ENCODE assay signal across 13 cellular contexts in genomic region chr7:26166681-26167266, GRCh38. TPM values are rescaled to one million over a fixed set of nuclear protein-coding genes. Genes with fewer than 3 reads are reported as not detected.
DNase-seq lines count a peak whose midpoint lies in the region; ATAC-seq, FAIRE-seq and TF ChIP-seq lines count a peak whose summit lies in the region.
"Had no signal": no experiment of that assay in that cellular context is flagged by ENCODE, and none has a peak within 500 bp of the region (broad histone marks: within the 10 kb centered on the region; RNA-seq: fewer than 3 reads in every experiment).

No MANE protein-coding gene starts in this region.

- no peaks in the 10 kb centered on the region for H3K27me3 ChIP-seq in GM12878 (replicated peaks in 1 of 2; ENCODE audit: control insufficient read depth in 2 of 2, insufficient read depth in 2 of 2, low read length in 1 of 2)

- peak overlapping the region; percentile 43 for H3K27ac ChIP-seq in GM12878 (ENCODE audit: control insufficient read depth, insufficient read depth)
- H3K27ac ChIP-seq: SK-N-MC had no signal

- H3K4me1 Mint-ChIP-seq in activated naive CD4-positive, alpha-beta T cell treated with anti-CD3 and anti-CD28 coated beads, Interleukin-2, amount 50 U/mL, for 24 hours, result peaks cover 27% of the 10 kb centered on the region

- H3K9me3 Mint-ChIP-seq in activated naive CD4-positive, alpha-beta T cell treated with anti-CD3 and anti-CD28 coated beads, Interleukin-2, amount 50 U/mL, for 24 hours, result no peaks in the 10 kb centered on the region

- peaks cover 2 to 3% of the 10 kb centered on the region in 2 experiments; a peak in 3 of 4 replicates for H3K36me3 ChIP-seq in GM12878 (ENCODE audit: control insufficient read depth in 2 of 2, insufficient read depth in 2 of 2, low read length in 1 of 2)

- H3K9me3 ChIP-seq in GM12878 (replicated peaks; ENCODE audit: control insufficient read depth, insufficient read depth, low read length), result no peaks in the 10 kb centered on the region

- peak overlapping the region; percentile 51 for H3K9ac ChIP-seq in GM12878 (ENCODE audit: control insufficient read depth, insufficient read depth, low read length)

- TF ChIP-seq CTCF in GM12878 (IDR thresholded peaks at IDR 0.05 in 2 of 3, conservative IDR thresholded peaks at IDR 0.05 in 1 of 3; ENCODE audit: control insufficient read depth in 2 of 3, extremely low read depth in 1 of 3, insufficient read depth in 1 of 3, low read depth in 3 of 3, low read length in 3 of 3), result no peak

- H3K4me1 ChIP-seq in GM12878 (ENCODE audit: control insufficient read depth, insufficient read depth, low read length), result peaks cover 17% of the 10 kb centered on the region

- peak overlapping the region; percentile 21 for H3K4me3 Mint-ChIP-seq in activated naive CD4-positive, alpha-beta T cell treated with anti-CD3 and anti-CD28 coated beads, Interleukin-2, amount 50 U/mL, for 24 hours

- H3K27ac Mint-ChIP-seq in activated naive CD4-positive, alpha-beta T cell treated with anti-CD3 and anti-CD28 coated beads, Interleukin-2, amount 50 U/mL, for 24 hours, result peak overlapping the region; percentile 85

- RAD21 ChIA-PET in GM12878 (lab: Charles Lee; ENCODE audit: unreplicated experiment), result interaction anchor here (1.0 to 3.4 kb wide), 12 partner anchors 10 to 199 kb away, joined by 3 to 74 read pairs (median 5); partner anchors contain the start of genes CBX3 and NFE2L3

- no peak for FAIRE-seq in GM12878 (lab: Jason Lieb, UNC)

- CTCF ChIA-PET in GM12878 (lab: Yijun Ruan, JAX), result interaction anchor here (0.6 to 3.2 kb wide), 13 partner anchors 11 to 274 kb away, joined by 3 to 52 read pairs (median 6); partner anchors contain the start of gene NFE2L3

- POLR2A ChIA-PET in GM12878 (lab: Charles Lee), result interaction anchor here (0.7 to 3.2 kb wide), 16 partner anchors 11 to 207 kb away, joined by 3 to 111 read pairs (median 4); partner anchors contain the start of genes CBX3 and NFE2L3

- peaks cover 37% of the 10 kb centered on the region for H3K79me2 ChIP-seq in GM12878 (ENCODE audit: control insufficient read depth, insufficient read depth, low read length)

- in situ Hi-C loops in GM12878 (cut with MboI), result no loop called here

- no peak for TF ChIP-seq EP300 in GM12878 (IDR thresholded peaks at IDR 0.05; ENCODE audit: borderline replicate concordance in 1 of 2, control insufficient read depth in 1 of 2, low read depth in 2 of 2, low read length in 2 of 2)

- WGBS in GM12878 (ENCODE audit: insufficient coverage, insufficient replicate concordance, low lambda C conversion rate, missing lambda C conversion rate), result 55% methylated on average over 5 of the region's 5 CpGs

- H3K36me3 Mint-ChIP-seq in activated naive CD4-positive, alpha-beta T cell treated with anti-CD3 and anti-CD28 coated beads, Interleukin-2, amount 50 U/mL, for 24 hours, result peaks cover 11% of the 10 kb centered on the region

- ATAC-seq in HG03108 (IDR thresholded peaks at IDR 0.05; ENCODE audit: unreplicated experiment) (peak; percentile 38), GM12878 (peak; percentile 70)

- DNase-seq in activated naive CD4-positive, alpha-beta T cell treated with Interleukin-2 at 50 U/mL for 16 hours, result no peak
- DNase-seq in GM12878 (ENCODE audit: low read depth, low spot score), result no peak
- no peak for DNase-seq in midbrain (lab: John Stamatoyannopoulos, UW)
- DNase-seq in NCI-H1694 treated with DMSO at 0.1 percent for 48 hours (lab: John Stamatoyannopoulos, UW), result no peak
- no peak for DNase-seq in Ammon's horn (ENCODE audit: low spot score)
- no peak for DNase-seq in NCI-H526 treated with DMSO at 0.1 percent for 48 hours (lab: John Stamatoyannopoulos, UW)
- DNase-seq: aorta, COR-L47, foreskin fibroblast, Karpas-422 had no signal

- TF ChIP-seq POLR2A in GM12878 (IDR thresholded peaks at IDR 0.05; ENCODE audit: low read depth, low read length), result no peak

- no peak for TF ChIP-seq RAD21 in GM12878 (IDR thresholded peaks at IDR 0.05; ENCODE audit: insufficient read depth, low read depth, low read length)

- H3K27me3 Mint-ChIP-seq in activated naive CD4-positive, alpha-beta T cell treated with anti-CD3 and anti-CD28 coated beads, Interleukin-2, amount 50 U/mL, for 24 hours, result no peaks in the 10 kb centered on the region

- H3K4me2 ChIP-seq in GM12878 (ENCODE audit: control insufficient read depth, insufficient read depth), result peak overlapping the region; percentile 65

- H2AFZ ChIP-seq in GM12878 (ENCODE audit: control insufficient read depth, low read depth, low read length), result no peak overlapping the region; the same call in 1 of the 2 replicates

- no peak overlapping the region for H3K4me3 ChIP-seq in GM12878
- H3K4me3 ChIP-seq: SK-N-MC had no signal

- H4K20me1 ChIP-seq in GM12878 (ENCODE audit: control insufficient read depth, insufficient read depth), result no peaks in the 10 kb centered on the region

- SMC1A ChIA-PET in GM12878 (lab: Charles Lee; ENCODE audit: uncharacterized antibody, unreplicated experiment), result interaction anchor here (0.8 to 5.4 kb wide), 22 partner anchors 10 to 917 kb away, joined by 3 to 91 read pairs (median 4); partner anchors contain the start of gene NFE2L3

- BruUV-seq in GM12878 (replicated peaks; lab: Mats Ljungman, UMichigan), result no TSS peak

- intact Hi-C loops in GM12878 (cut with micrococcal nuclease; ENCODE audit: unreplicated experiment), result no loop called here

TF ChIP-seq in GM12878, 131 proteins besides CTCF, POLR2A, EP300 and RAD21 (continues in another document):
- TF ChIP-seq FOXM1 (IDR thresholded peaks at IDR 0.05; ENCODE audit: low read depth, low read length) (no peak), MTA3 (IDR thresholded peaks at IDR 0.05; ENCODE audit: borderline replicate concordance, low read length) (no peak), BCL11A (IDR thresholded peaks at IDR 0.05; ENCODE audit: low read depth, low read length) (no peak)

RNA-seq across cellular contexts. Expression of gene NFE2L3, which starts 14.8 kb away (rescaled TPM):
- total RNA-seq in GM12878 (2013; cell fraction: nucleolus; rRNA removed), result 31.0 and 35.3 TPM in 2 replicates
- total RNA-seq in GM12878 (2014; rRNA removed), result 17.2 and 17.4 TPM in 2 replicates
- total RNA-seq in GM12878 (2014; rRNA removed; fragmentation: Illumina TruSeq; extraction: Trizol), result 21.0 and 21.2 TPM in 2 replicates
- total RNA-seq in GM12878 (2021), result 14.5 and 15.7 TPM in 2 replicates
- 4.8 TPM for polyA plus RNA-seq in GM12878 (2011; ENCODE audit: low read depth)
- polyA plus RNA-seq in GM12878 (2011; rRNA removed), result 34.9 and 45.3 TPM in 2 replicates
- polyA plus RNA-seq in GM12878 (2011; cell fraction: cytosol; rRNA removed), result 11.7 and 17.7 TPM in 2 replicates
- polyA plus RNA-seq in GM12878 (2011; cell fraction: nucleus; rRNA removed), result 14.0 and 14.4 TPM in 2 replicates
- polyA plus RNA-seq in GM12878 (2012), result 6.8 and 11.8 TPM in 2 replicates
- polyA plus RNA-seq in GM12878 (2014; fragmentation: Illumina TruSeq; extraction: Trizol), result 21.6 and 24.9 TPM in 2 replicates
- polyA plus RNA-seq in GM12878 (2014; fragmentation: Nextera tagmentation; extraction: Ambion mirVana), result 1 to 10 TPM; 4.9 to 8.9 TPM
- 10.2 and 11.5 TPM in 2 replicates for polyA plus RNA-seq in GM12878 (2014; rRNA removed)
- polyA plus RNA-seq in GM12878 (2016; fragmentation: Nextera tagmentation; extraction: Ambion mirVana), result 1 to 10 TPM; 4.4 to 6.8 TPM
- polyA minus RNA-seq in GM12878 (2011; rRNA and poly(A)+ RNA removed), result 20.6 and 35.0 TPM in 2 replicates
- 11.5 and 11.9 TPM in 2 replicates for polyA minus RNA-seq in GM12878 (2011; cell fraction: cytosol; rRNA and poly(A)+ RNA removed)
- polyA minus RNA-seq in GM12878 (2011; cell fraction: nucleus; rRNA and poly(A)+ RNA removed), result 11.0 and 12.6 TPM in 2 replicates

RNA-seq across cellular contexts. Expression of gene HNRNPA2B1, which starts 33.8 kb away (rescaled TPM):
- total RNA-seq in GM12878 (2013; cell fraction: nucleolus; rRNA removed), result 404 and 419 TPM in 2 replicates
- total RNA-seq in GM12878 (2014; rRNA removed), result 295 and 319 TPM in 2 replicates
- 603 and 632 TPM in 2 replicates for total RNA-seq in GM12878 (2014; rRNA removed; fragmentation: Illumina TruSeq; extraction: Trizol)
- 699 and 740 TPM in 2 replicates for total RNA-seq in GM12878 (2021)
- 532 TPM for polyA plus RNA-seq in GM12878 (2011; ENCODE audit: low read depth)
- polyA plus RNA-seq in GM12878 (2011; rRNA removed), result 721 and 1,149 TPM in 2 replicates
- 265 and 307 TPM in 2 replicates for polyA plus RNA-seq in GM12878 (2011; cell fraction: cytosol; rRNA removed)
- 577 and 864 TPM in 2 replicates for polyA plus RNA-seq in GM12878 (2011; cell fraction: nucleus; rRNA removed)
- 686 TPM in 2 replicates for polyA plus RNA-seq in GM12878 (2012)
- polyA plus RNA-seq in GM12878 (2014; fragmentation: Illumina TruSeq; extraction: Trizol), result 1,357 and 1,719 TPM in 2 replicates
- 1,000 to 10,000 TPM in 1 of 2 experiments, 100 to 1,000 TPM in 1; 726 to 1,124 TPM for polyA plus RNA-seq in GM12878 (2014; fragmentation: Nextera tagmentation; extraction: Ambion mirVana)
- polyA plus RNA-seq in GM12878 (2014; rRNA removed), result 1,063 and 1,240 TPM in 2 replicates
- 1,000 to 10,000 TPM; 1,359 to 1,396 TPM for polyA plus RNA-seq in GM12878 (2016; fragmentation: Nextera tagmentation; extraction: Ambion mirVana)
- polyA minus RNA-seq in GM12878 (2011; rRNA and poly(A)+ RNA removed), result 198 and 212 TPM in 2 replicates
- 167 and 191 TPM in 2 replicates for polyA minus RNA-seq in GM12878 (2011; cell fraction: cytosol; rRNA and poly(A)+ RNA removed)
- 133 and 235 TPM in 2 replicates for polyA minus RNA-seq in GM12878 (2011; cell fraction: nucleus; rRNA and poly(A)+ RNA removed)

RNA-seq across cellular contexts. Expression of gene CBX3, which starts 34.8 kb away (rescaled TPM):
- total RNA-seq in GM12878 (2013; cell fraction: nucleolus; rRNA removed), result 188 TPM in 2 replicates
- total RNA-seq in GM12878 (2014; rRNA removed), result 153 and 181 TPM in 2 replicates
- total RNA-seq in GM12878 (2014; rRNA removed; fragmentation: Illumina TruSeq; extraction: Trizol), result 303 and 305 TPM in 2 replicates
- total RNA-seq in GM12878 (2021), result 194 and 201 TPM in 2 replicates
- polyA plus RNA-seq in GM12878 (2011; ENCODE audit: low read depth), result 71.4 TPM
- 238 and 407 TPM in 2 replicates for polyA plus RNA-seq in GM12878 (2011; rRNA removed)
- polyA plus RNA-seq in GM12878 (2011; cell fraction: cytosol; rRNA removed), result 70.7 and 72.5 TPM in 2 replicates
- polyA plus RNA-seq in GM12878 (2011; cell fraction: nucleus; rRNA removed), result 112 and 122 TPM in 2 replicates
- 150 and 167 TPM in 2 replicates for polyA plus RNA-seq in GM12878 (2012)
- 307 and 369 TPM in 2 replicates for polyA plus RNA-seq in GM12878 (2014; fragmentation: Illumina TruSeq; extraction: Trizol)
- polyA plus RNA-seq in GM12878 (2014; fragmentation: Nextera tagmentation; extraction: Ambion mirVana), result 100 to 1,000 TPM; 205 to 247 TPM
- polyA plus RNA-seq in GM12878 (2014; rRNA removed), result 191 and 239 TPM in 2 replicates
- polyA plus RNA-seq in GM12878 (2016; fragmentation: Nextera tagmentation; extraction: Ambion mirVana), result 100 to 1,000 TPM; 205 to 212 TPM
- 44.8 and 66.0 TPM in 2 replicates for polyA minus RNA-seq in GM12878 (2011; rRNA and poly(A)+ RNA removed)
- polyA minus RNA-seq in GM12878 (2011; cell fraction: cytosol; rRNA and poly(A)+ RNA removed), result 27.1 and 39.7 TPM in 2 replicates
- polyA minus RNA-seq in GM12878 (2011; cell fraction: nucleus; rRNA and poly(A)+ RNA removed), result 83.8 and 123 TPM in 2 replicates
